12 cellular contexts compared by ENCODE assay signal in genomic region chrX:262391-262909, GRCh38. TPM values are rescaled to one million over a fixed set of nuclear protein-coding genes. Genes with fewer than 3 reads are reported as not detected.
DNase-seq lines count a peak whose midpoint lies in the region; ATAC-seq and TF ChIP-seq lines count a peak whose summit lies in the region.
"Had no signal": no experiment of that assay in that cellular context is flagged by ENCODE, and none has a peak within 500 bp of the region (broad histone marks: within the 10 kb centered on the region; RNA-seq: fewer than 3 reads in every experiment).

No MANE protein-coding gene starts in this region.

- H3K4me3 ChIP-seq in HEK293 (ENCODE audit: low read depth, low read length), result no peak overlapping the region
- H3K4me3 ChIP-seq in OCI-LY3 (ENCODE audit: low read length), result peak overlapping the region; percentile 25
- H3K4me3 ChIP-seq in mucosa of descending colon, result no peak overlapping the region
- no peak overlapping the region for H3K4me3 ChIP-seq in Karpas-422 (ENCODE audit: low read length)
- H3K4me3 ChIP-seq in brain microvascular endothelial cell (ENCODE audit: low read depth, low read length), result no peak overlapping the region

- no peaks in the 10 kb centered on the region for H3K9me2 ChIP-seq in Karpas-422 (replicated peaks; ENCODE audit: insufficient read depth, low read length)

- CTCF ChIA-PET in HEK293 (lab: Yijun Ruan, JAX), result no interaction called here

- H3K27me3 ChIP-seq in OCI-LY3 (ENCODE audit: low read depth, low read length) (no peaks in the 10 kb centered on the region), Karpas-422 (ENCODE audit: low read length) (no peaks in the 10 kb centered on the region), brain microvascular endothelial cell (replicated peaks) (no peaks in the 10 kb centered on the region)
- H3K27me3 ChIP-seq: neutrophil had no signal

- POLR2A ChIA-PET in HEK293 (lab: Yijun Ruan, JAX), result no interaction called here

- H3K9me3 ChIP-seq in HEK293 (ENCODE audit: control insufficient read depth, insufficient read depth, low read depth, low read length), result no peaks in the 10 kb centered on the region
- no peaks in the 10 kb centered on the region for H3K9me3 ChIP-seq in OCI-LY3 (ENCODE audit: insufficient read depth, low read length)
- no peaks in the 10 kb centered on the region for H3K9me3 ChIP-seq in mucosa of descending colon
- H3K9me3 ChIP-seq in Karpas-422 (ENCODE audit: low read length), result no peaks in the 10 kb centered on the region
- H3K9me3 ChIP-seq: neutrophil had no signal

- ATAC-seq in GM18907 (IDR thresholded peaks at IDR 0.05; ENCODE audit: unreplicated experiment) (peak; percentile 90), mucosa of descending colon (peak; percentile 59)
- ATAC-seq: CD8-positive, alpha-beta T cell had no signal

- H4K20me1 ChIP-seq in OCI-LY3 (ENCODE audit: insufficient read depth, low read length) (no peaks in the 10 kb centered on the region), Karpas-422 (ENCODE audit: insufficient read depth, low read depth, low read length) (no peaks in the 10 kb centered on the region)

- peak overlapping the region; percentile 63 for H3K4me2 ChIP-seq in OCI-LY3 (ENCODE audit: low read length)
- no peak overlapping the region for H3K4me2 ChIP-seq in Karpas-422 (ENCODE audit: low read depth, low read length, poor library complexity, severe bottlenecking)

- H2AFZ ChIP-seq in OCI-LY3 (ENCODE audit: low read depth, low read length), result peak overlapping the region; percentile 49; the same call in 1 of the 2 replicates
- no peak overlapping the region for H2AFZ ChIP-seq in Karpas-422 (ENCODE audit: low read length)

- H3K27ac ChIP-seq in HEK293 (ENCODE audit: extremely low read depth, low read depth, low read length) (no peak overlapping the region), OCI-LY3 (ENCODE audit: low read length) (peak overlapping the region; percentile 24; the same call in 1 of the 2 replicates), Karpas-422 (ENCODE audit: low read length) (no peak overlapping the region), brain microvascular endothelial cell (no peak overlapping the region)
- H3K27ac ChIP-seq: neutrophil had no signal

- no peak for TF ChIP-seq CTCF in HEK293 (tag by site-specific recombination; IDR thresholded peaks at IDR 0.05)
- TF ChIP-seq CTCF in OCI-LY3 (IDR thresholded peaks at IDR 0.05; ENCODE audit: low read depth, low read length), result no peak
- TF ChIP-seq CTCF in mucosa of descending colon (IDR thresholded peaks at IDR 0.05), result no peak
- no peak for TF ChIP-seq CTCF in brain microvascular endothelial cell (IDR thresholded peaks at IDR 0.05; ENCODE audit: low read depth, low read length, missing control alignments)

- DNase-seq in mucosa of descending colon (peak in 2 of 3 donors; percentile 29 to 46), Karpas-422 (no peak), brain microvascular endothelial cell (no peak), NCI-H526 treated with DMSO at 0.1 percent for 48 hours (lab: John Stamatoyannopoulos, UW) (no peak), KBM-7 (no peak)
- DNase-seq: caudate nucleus; CD8-positive, alpha-beta T cell; NCI-H2171 had no signal

- H3K4me1 ChIP-seq in HEK293 (ENCODE audit: control insufficient read depth, insufficient read depth, low read length) (no peaks in the 10 kb centered on the region), OCI-LY3 (ENCODE audit: low read length) (peaks cover 23% of the 10 kb centered on the region), mucosa of descending colon (ENCODE audit: low read depth) (peaks cover 8% of the 10 kb centered on the region), Karpas-422 (ENCODE audit: low read length) (no peaks in the 10 kb centered on the region)

- in situ Hi-C loops in brain microvascular endothelial cell (cut with HindIII; ENCODE audit: low pct_ligation_motif_present, low sequenced_read_pairs) (no loop called here), KBM-7 (cut with MboI; ENCODE audit: low pct_unique_long_range_greater_than_20kb, low sequenced_read_pairs) (no loop called here)

- H3K36me3 ChIP-seq in HEK293 (ENCODE audit: control insufficient read depth in 2 of 2, insufficient read depth in 1 of 2, low read length in 2 of 2) (no peaks in the 10 kb centered on the region), OCI-LY3 (replicated peaks; ENCODE audit: low read depth, low read length) (no peaks in the 10 kb centered on the region), mucosa of descending colon (ENCODE audit: low read depth) (no peaks in the 10 kb centered on the region), Karpas-422 (ENCODE audit: insufficient read depth, low read length) (no peaks in the 10 kb centered on the region), brain microvascular endothelial cell (replicated peaks) (no peaks in the 10 kb centered on the region)
- H3K36me3 ChIP-seq: neutrophil had no signal

- peak overlapping the region; percentile 48; the same call in 1 of the 2 replicates for H3K9ac ChIP-seq in OCI-LY3 (ENCODE audit: low read length)
- H3K9ac ChIP-seq in Karpas-422 (ENCODE audit: low read length), result no peak overlapping the region

- intact Hi-C loops in mucosa of descending colon (cut with DNase I, micrococcal nuclease), result no loop called here

- H3K79me2 ChIP-seq in OCI-LY3 (ENCODE audit: low read length), result no peaks in the 10 kb centered on the region
- H3K79me2 ChIP-seq in Karpas-422 (ENCODE audit: low read length), result no peaks in the 10 kb centered on the region

TF ChIP-seq in HEK293, 187 proteins besides CTCF, POLR2A, EP300 and RAD21:
- TF ChIP-seq ZSCAN4 (tag by site-specific recombination; IDR thresholded peaks at IDR 0.05) (no peak), ZFP69B (tag by site-specific recombination; IDR thresholded peaks at IDR 0.05) (0 out of 2 replicates have a peak, but pooled peaks have one; percentile 57)

RNA-seq across cellular contexts. Expression of gene PLCXD1, which starts 18.7 kb away (rescaled TPM):
- 10 to 100 TPM; 12.6 to 20.7 (median 13.8) TPM for total RNA-seq in mucosa of descending colon
- total RNA-seq in Karpas-422 (2014; rRNA removed; shearing (Covaris generic); ENCODE audit: low replicate concordance), result 49.4 and 69.5 TPM in 2 replicates

RNA-seq across cellular contexts. Expression of gene GTPBP6, which starts 56.1 kb away (rescaled TPM):
- total RNA-seq in mucosa of descending colon, result 10 to 100 TPM; 49.8 to 55.8 (median 54.1) TPM
- 19.4 and 57.3 TPM in 2 replicates for total RNA-seq in Karpas-422 (2014; rRNA removed; shearing (Covaris generic); ENCODE audit: low replicate concordance)

Comparison
In these comparisons a context has a peak if more than half of its experiments do, and no peak if none do; other contexts are left out.
1. DNase-seq: peak in mucosa of descending colon (2 of 3); none in Karpas-422 (single experiment), brain microvascular endothelial cell (single experiment), NCI-H526 treated with DMSO at 0.1 percent for 48 hours (single experiment) and KBM-7 (single experiment).